Comparison of ENCODE assay signal across 1 cellular context in the genomic region with DNA sequence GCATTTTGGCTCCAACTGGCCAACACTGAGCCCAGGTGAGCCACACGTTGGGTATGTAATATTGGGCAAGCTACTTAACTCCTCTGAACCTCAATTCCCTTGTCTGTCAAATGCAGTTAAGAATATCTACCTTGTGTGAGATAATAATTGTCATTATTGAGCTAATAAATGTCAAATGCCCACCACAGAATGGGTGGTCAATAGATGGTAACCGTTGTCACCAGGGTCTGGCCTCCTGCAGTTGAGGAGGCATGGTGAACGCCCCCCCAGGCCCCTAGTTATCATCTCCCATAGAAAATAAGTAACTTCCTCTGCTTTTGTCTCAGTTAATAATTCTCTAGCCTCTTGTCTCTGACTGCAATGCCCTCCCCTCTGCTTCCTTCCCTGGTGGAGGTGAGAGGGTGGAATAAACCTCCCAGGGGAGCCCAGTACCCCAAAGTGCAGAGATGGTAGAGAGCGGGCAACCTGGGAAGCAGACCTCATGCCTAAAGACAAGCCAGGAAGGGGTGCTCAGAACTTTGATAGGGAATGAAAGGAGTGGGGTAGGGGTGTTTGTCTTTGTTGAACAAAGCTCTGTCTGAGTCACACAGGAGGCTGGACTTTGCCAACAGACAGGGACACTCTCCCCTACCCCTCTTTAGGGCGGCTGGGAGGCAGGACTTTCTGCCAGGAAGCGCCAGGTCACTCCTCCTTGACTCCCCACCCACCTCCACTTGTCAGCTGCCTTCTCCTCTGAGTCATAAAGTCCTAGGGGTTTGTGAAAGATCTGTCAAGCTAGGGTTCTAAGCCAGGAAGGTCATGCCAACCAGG.
TF ChIP-seq lines count a peak whose summit lies in the region.

No MANE protein-coding gene starts in this region.

TF ChIP-seq in HepG2, 621 proteins besides CTCF, POLR2A, EP300 and RAD21 (continued from another document and continues in another):
- TF ChIP-seq KAT7 (CRISPR knock-in tag; IDR thresholded peaks at IDR 0.05; ENCODE audit: borderline replicate concordance) (no peak; the same call in 1 of the 2 replicates), ERF (CRISPR knock-in tag; IDR thresholded peaks at IDR 0.05) (peak; percentile 89), HINFP (CRISPR knock-in tag; IDR thresholded peaks at IDR 0.05; ENCODE audit: low read depth) (no peak), ARID5B (CRISPR knock-in tag; IDR thresholded peaks at IDR 0.05) (peak; percentile 89), GABPA (IDR thresholded peaks at IDR 0.05; ENCODE audit: low read depth, low read length) (no peak), GABPA (CRISPR knock-in tag; IDR thresholded peaks at IDR 0.05; ENCODE audit: low read depth) (peak; percentile 46; the same call in 1 of the 2 replicates), DMAP1 (CRISPR knock-in tag; IDR thresholded peaks at IDR 0.05) (peak; percentile 71; the same call in 1 of the 2 replicates), ZNF646 (CRISPR knock-in tag; IDR thresholded peaks at IDR 0.05) (no peak), ZFP36L1 (CRISPR knock-in tag; IDR thresholded peaks at IDR 0.05) (peak; percentile 88; the same call in 1 of the 2 replicates), ZSCAN20 (CRISPR knock-in tag; IDR thresholded peaks at IDR 0.05; ENCODE audit: borderline replicate concordance) (0 out of 2 replicates have a peak, but pooled peaks have one; percentile 75), ZNF747 (CRISPR knock-in tag; IDR thresholded peaks at IDR 0.05; ENCODE audit: borderline replicate concordance) (peak; percentile 80; the same call in 1 of the 2 replicates), RBFOX2 (IDR thresholded peaks at IDR 0.05; ENCODE audit: low read depth, low read length) (peak; percentile 66), JUN (CRISPR knock-in tag; IDR thresholded peaks at IDR 0.05) (peak; percentile 79; the same call in 1 of the 2 replicates), ZNF264 (CRISPR knock-in tag; IDR thresholded peaks at IDR 0.05) (no peak), ZFP1 (CRISPR knock-in tag; IDR thresholded peaks at IDR 0.05) (peak; percentile 72), RFXAP (CRISPR knock-in tag; IDR thresholded peaks at IDR 0.05; ENCODE audit: borderline replicate concordance) (no peak; the same call in 1 of the 2 replicates), PHF20 (CRISPR knock-in tag; IDR thresholded peaks at IDR 0.05) (0 out of 2 replicates have a peak, but pooled peaks have one; percentile 45), ZNF18 (CRISPR knock-in tag; IDR thresholded peaks at IDR 0.05; ENCODE audit: insufficient replicate concordance) (peak; percentile 62), ZNF230 (CRISPR knock-in tag; IDR thresholded peaks at IDR 0.05) (0 out of 2 replicates have a peak, but pooled peaks have one; percentile 6), ZNF407 (CRISPR knock-in tag; IDR thresholded peaks at IDR 0.05; ENCODE audit: not compliant biosample characterization) (no peak), ZBTB7B (CRISPR knock-in tag; IDR thresholded peaks at IDR 0.05) (peak; percentile 74), ZNF670 (CRISPR knock-in tag; IDR thresholded peaks at IDR 0.05; ENCODE audit: borderline replicate concordance) (0 out of 2 replicates have a peak, but pooled peaks have one; percentile 31), HIVEP1 (CRISPR knock-in tag; IDR thresholded peaks at IDR 0.05) (no peak), SALL2 (CRISPR knock-in tag; IDR thresholded peaks at IDR 0.05) (0 out of 2 replicates have a peak, but pooled peaks have one; percentile 50), KLF11 (CRISPR knock-in tag; IDR thresholded peaks at IDR 0.05) (0 out of 2 replicates have a peak, but pooled peaks have one; percentile 5)
- TF ChIP-seq, protein P1, sequence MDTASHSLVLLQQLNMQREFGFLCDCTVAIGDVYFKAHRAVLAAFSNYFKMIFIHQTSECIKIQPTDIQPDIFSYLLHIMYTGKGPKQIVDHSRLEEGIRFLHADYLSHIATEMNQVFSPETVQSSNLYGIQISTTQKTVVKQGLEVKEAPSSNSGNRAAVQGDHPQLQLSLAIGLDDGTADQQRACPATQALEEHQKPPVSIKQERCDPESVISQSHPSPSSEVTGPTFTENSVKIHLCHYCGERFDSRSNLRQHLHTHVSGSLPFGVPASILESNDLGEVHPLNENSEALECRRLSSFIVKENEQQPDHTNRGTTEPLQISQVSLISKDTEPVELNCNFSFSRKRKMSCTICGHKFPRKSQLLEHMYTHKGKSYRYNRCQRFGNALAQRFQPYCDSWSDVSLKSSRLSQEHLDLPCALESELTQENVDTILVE (CRISPR knock-in tag; IDR thresholded peaks at IDR 0.05) = 0 out of 2 replicates have a peak, but pooled peaks have one; percentile 15
